ENCODE assay signal across 13 cellular contexts in the genomic region with DNA sequence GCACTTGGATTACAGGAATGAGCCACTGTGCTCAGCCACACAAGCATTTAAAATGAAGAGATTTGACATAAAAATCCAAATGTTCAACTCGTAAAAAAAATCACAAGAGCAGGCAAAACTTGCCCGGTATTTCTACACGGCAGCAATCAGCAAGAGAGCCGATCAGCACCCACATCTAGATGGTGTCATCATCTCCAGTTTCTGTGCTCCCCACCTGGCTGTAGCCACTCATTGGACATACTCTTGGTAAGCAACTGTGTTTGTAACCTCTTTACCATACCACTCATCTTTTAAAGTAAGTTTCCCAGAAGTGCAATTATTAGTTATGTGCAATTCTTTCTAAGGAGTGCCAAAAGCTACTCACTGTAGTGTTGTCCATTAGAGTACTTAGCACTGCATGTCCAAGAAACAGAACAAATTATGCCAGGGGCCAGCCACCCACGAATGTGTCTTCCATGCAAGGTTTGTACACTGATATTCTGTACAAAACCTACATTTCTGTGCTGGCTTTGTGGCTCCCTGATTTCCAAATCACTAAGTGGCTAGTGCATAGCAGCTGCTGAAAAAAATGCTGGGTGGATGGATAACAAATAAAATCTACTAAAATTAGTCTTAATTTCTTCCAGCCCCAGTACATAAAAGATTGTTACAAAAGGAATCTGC.
DNase-seq lines count a peak whose midpoint lies in the region; ATAC-seq lines count a peak whose summit lies in the region.
"Had no signal": no experiment of that assay in that cellular context is flagged by ENCODE, and none has a peak within 500 bp of the region (broad histone marks: within the 10 kb centered on the region; RNA-seq: fewer than 3 reads in every experiment).

No MANE protein-coding gene starts in this region.

- H3K4me3 ChIP-seq in naive thymus-derived CD4-positive, alpha-beta T cell (ENCODE audit: low read length) = no peak overlapping the region
- H3K4me3 ChIP-seq: skin epidermis, thoracic aorta had no signal

- peaks cover 56% of the 10 kb centered on the region for H3K4me1 Mint-ChIP-seq in activated CD4-positive, alpha-beta T cell treated with anti-CD3 and anti-CD28 coated beads for 36 hours
- H3K4me1 Mint-ChIP-seq in stimulated activated naive B cell treated with anti-CD40 and anti-IgM and Interleukin-4, amounts not matched to agents 10 μg/mL and 1 μg/mL and 100 μg/mL, for 72 hours = peaks cover 33 to 72% of the 10 kb centered on the region in 2 donors
- peaks cover 32 to 75% (median 59%) of the 10 kb centered on the region in 7 donors for H3K4me1 Mint-ChIP-seq in naive thymus-derived CD4-positive, alpha-beta T cell

- no peaks in the 10 kb centered on the region for H3K36me3 ChIP-seq in naive thymus-derived CD4-positive, alpha-beta T cell (ENCODE audit: control insufficient read depth in 2 of 3, insufficient read depth in 3 of 3, low read length in 3 of 3)
- H3K36me3 ChIP-seq: thoracic aorta, WERI-Rb-1 had no signal

- H3K4me3 Mint-ChIP-seq in activated CD4-positive, alpha-beta T cell treated with anti-CD3 and anti-CD28 coated beads for 36 hours = no peak overlapping the region
- H3K4me3 Mint-ChIP-seq in stimulated activated naive B cell treated with anti-CD40 and anti-IgM and Interleukin-4, amounts not matched to agents 10 μg/mL and 1 μg/mL and 100 μg/mL, for 72 hours = no peak overlapping the region
- H3K4me3 Mint-ChIP-seq in naive thymus-derived CD4-positive, alpha-beta T cell = peak overlapping the region in 4 of 10 donors; percentile 5 to 62 (median 34)
- H3K4me3 Mint-ChIP-seq: activated T-helper 17 cell treated with anti-CD3 and anti-CD28 coated beads, Interleukin-2, amount 50 U/mL, for 72 hours had no signal

- CTCF ChIA-PET in activated CD4-positive, alpha-beta T cell treated with anti-CD3 and anti-CD28 coated beads for 36 hours (lab: Charles Lee) = interaction anchor here (0.7 to 1.1 kb wide), 2 partner anchors 20 to 25 kb away, joined by 3 read pairs; no protein-coding TSS in a partner anchor
- CTCF ChIA-PET in naive thymus-derived CD4-positive, alpha-beta T cell (lab: Charles Lee) = no interaction called here

- H3K27ac Mint-ChIP-seq in activated CD4-positive, alpha-beta T cell treated with anti-CD3 and anti-CD28 coated beads for 36 hours = no peak overlapping the region
- peak overlapping the region; percentile 11 for H3K27ac Mint-ChIP-seq in stimulated activated naive B cell treated with anti-CD40 and anti-IgM and Interleukin-4, amounts not matched to agents 10 μg/mL and 1 μg/mL and 100 μg/mL, for 72 hours
- H3K27ac Mint-ChIP-seq in naive thymus-derived CD4-positive, alpha-beta T cell = peak overlapping the region in 1 of 9 donors; percentile 33
- H3K27ac Mint-ChIP-seq: activated T-helper 17 cell treated with anti-CD3 and anti-CD28 coated beads, Interleukin-2, amount 50 U/mL, for 72 hours had no signal

- peak; percentile 64 for ATAC-seq in activated CD4-positive, alpha-beta T cell treated with anti-CD3 and anti-CD28 coated beads for 36 hours
- ATAC-seq in stimulated activated naive B cell treated with anti-CD40 and anti-IgM and Interleukin-4, amounts not matched to agents 10 μg/mL and 1 μg/mL and 100 μg/mL, for 72 hours (replicated peaks) = no peak
- no peak for ATAC-seq in GM19023 (IDR thresholded peaks at IDR 0.05; ENCODE audit: unreplicated experiment)
- ATAC-seq in naive thymus-derived CD4-positive, alpha-beta T cell = no peak
- ATAC-seq: activated T-helper 17 cell treated with anti-CD3 and anti-CD28 coated beads, Interleukin-2, amount 50 U/mL, for 72 hours had no signal

- H3K9me3 ChIP-seq in naive thymus-derived CD4-positive, alpha-beta T cell (ENCODE audit: control insufficient read depth in 2 of 3, low read length in 3 of 3) = no peaks in the 10 kb centered on the region
- H3K9me3 ChIP-seq: thoracic aorta had no signal

- intact Hi-C loops in activated CD4-positive, alpha-beta T cell treated with anti-CD3 and anti-CD28 coated beads for 36 hours (cut with DNase I, micrococcal nuclease) = no loop called here
- intact Hi-C loops in naive thymus-derived CD4-positive, alpha-beta T cell (cut with micrococcal nuclease) = no loop called here

- POLR2A ChIA-PET in activated CD4-positive, alpha-beta T cell treated with anti-CD3 and anti-CD28 coated beads for 36 hours (lab: Charles Lee) = no interaction called here
- POLR2A ChIA-PET in naive thymus-derived CD4-positive, alpha-beta T cell (lab: Charles Lee) = no interaction called here

- peaks cover 16% of the 10 kb centered on the region for H3K36me3 Mint-ChIP-seq in activated CD4-positive, alpha-beta T cell treated with anti-CD3 and anti-CD28 coated beads for 36 hours (ENCODE audit: low read depth)
- H3K36me3 Mint-ChIP-seq in stimulated activated naive B cell treated with anti-CD40 and anti-IgM and Interleukin-4, amounts not matched to agents 10 μg/mL and 1 μg/mL and 100 μg/mL, for 72 hours = peaks cover 14% of the 10 kb centered on the region in 2 donors
- peaks cover 0 to 25% (median 23%) of the 10 kb centered on the region in 5 donors for H3K36me3 Mint-ChIP-seq in naive thymus-derived CD4-positive, alpha-beta T cell

- peaks cover 0 to 5% of the 10 kb centered on the region in 2 donors for H3K4me1 ChIP-seq in naive thymus-derived CD4-positive, alpha-beta T cell (ENCODE audit: control insufficient read depth in 2 of 2, insufficient read depth in 2 of 2, low read length in 2 of 2)

- H3K9me3 Mint-ChIP-seq in activated CD4-positive, alpha-beta T cell treated with anti-CD3 and anti-CD28 coated beads for 36 hours (ENCODE audit: low read depth) = peaks cover 7% of the 10 kb centered on the region
- peaks cover 0 to 5% of the 10 kb centered on the region in 2 donors for H3K9me3 Mint-ChIP-seq in stimulated activated naive B cell treated with anti-CD40 and anti-IgM and Interleukin-4, amounts not matched to agents 10 μg/mL and 1 μg/mL and 100 μg/mL, for 72 hours
- H3K9me3 Mint-ChIP-seq in naive thymus-derived CD4-positive, alpha-beta T cell = peaks cover 0 to 15% (median 5%) of the 10 kb centered on the region in 11 donors
- H3K9me3 Mint-ChIP-seq: activated T-helper 17 cell treated with anti-CD3 and anti-CD28 coated beads, Interleukin-2, amount 50 U/mL, for 72 hours had no signal

- H3K27me3 ChIP-seq in naive thymus-derived CD4-positive, alpha-beta T cell (ENCODE audit: control insufficient read depth in 2 of 2, insufficient read depth in 2 of 2, low read length in 2 of 2) = no peaks in the 10 kb centered on the region

- no peak overlapping the region for H3K27ac ChIP-seq in naive thymus-derived CD4-positive, alpha-beta T cell (ENCODE audit: low read depth, low read length)
- H3K27ac ChIP-seq: thoracic aorta, WERI-Rb-1 had no signal

- H3K27me3 Mint-ChIP-seq in activated CD4-positive, alpha-beta T cell treated with anti-CD3 and anti-CD28 coated beads for 36 hours = no peaks in the 10 kb centered on the region
- H3K27me3 Mint-ChIP-seq in stimulated activated naive B cell treated with anti-CD40 and anti-IgM and Interleukin-4, amounts not matched to agents 10 μg/mL and 1 μg/mL and 100 μg/mL, for 72 hours = no peaks in the 10 kb centered on the region
- H3K27me3 Mint-ChIP-seq in naive thymus-derived CD4-positive, alpha-beta T cell = no peaks in the 10 kb centered on the region
- H3K27me3 Mint-ChIP-seq: activated T-helper 17 cell treated with anti-CD3 and anti-CD28 coated beads, Interleukin-2, amount 50 U/mL, for 72 hours had no signal

- no peak for DNase-seq in activated CD4-positive, alpha-beta T cell treated with anti-CD3 and anti-CD28 coated beads for 36 hours
- DNase-seq in activated CD4-positive, alpha-beta T cell treated with anti-CD3 and anti-CD28 coated beads, Interleukin-2, amount 50 U/mL, for 1 hour = no peak
- peak; percentile 63 for DNase-seq in NCI-H2227 treated with DMSO at 0.1 percent for 48 hours (lab: John Stamatoyannopoulos, UW)
- DNase-seq in fibroblast of peridontal ligament (ENCODE audit: extremely low read depth) = peak; percentile 55
- no peak for DNase-seq in stimulated activated naive B cell treated with anti-CD40 and anti-IgM and Interleukin-4, amounts not matched to agents 10 μg/mL and 1 μg/mL and 100 μg/mL, for 72 hours
- no peak for DNase-seq in HPDE6-E6E7 (ENCODE audit: extremely low spot score)
- no peak for DNase-seq in naive thymus-derived CD4-positive, alpha-beta T cell
- DNase-seq: SHP77, WERI-Rb-1 had no signal

Comparison
In these comparisons a context has a peak if more than half of its experiments do, and no peak if none do; other contexts are left out.
1. DNase-seq: peak in NCI-H2227 treated with DMSO at 0.1 percent for 48 hours (single experiment) and fibroblast of peridontal ligament (single experiment); none in activated CD4-positive, alpha-beta T cell treated with anti-CD3 and anti-CD28 coated beads for 36 hours (single experiment), activated CD4-positive, alpha-beta T cell treated with anti-CD3 and anti-CD28 coated beads, Interleukin-2, amount 50 U/mL, for 1 hour (single experiment), stimulated activated naive B cell treated with anti-CD40 and anti-IgM and Interleukin-4, amounts not matched to agents 10 μg/mL and 1 μg/mL and 100 μg/mL, for 72 hours (single experiment), HPDE6-E6E7 (single experiment) and naive thymus-derived CD4-positive, alpha-beta T cell (0 of 9).